ENCODE assay signal across 10 cellular contexts in genomic region chr3:9420850-9421549, GRCh38. TPM values are rescaled to one million over a fixed set of nuclear protein-coding genes. Genes with fewer than 3 reads are reported as not detected.
DNase-seq lines count a peak whose midpoint lies in the region; ATAC-seq, FAIRE-seq and TF ChIP-seq lines count a peak whose summit lies in the region.
"Had no signal": no experiment of that assay in that cellular context is flagged by ENCODE, and none has a peak within 500 bp of the region (broad histone marks: within the 10 kb centered on the region; RNA-seq: fewer than 3 reads in every experiment).

No MANE protein-coding gene starts in this region.

- H2AFZ ChIP-seq in IMR-90 (replicated peaks; ENCODE audit: low read length, poor library complexity) = no peak overlapping the region
- H2AFZ ChIP-seq in K562 (ENCODE audit: low read depth, low read length) = no peak overlapping the region

- H3K4me2 ChIP-seq in IMR-90 (ENCODE audit: low read depth, low read length) (no peak overlapping the region; the same call in 1 of the 2 replicates), K562 (ENCODE audit: insufficient read depth, low read length) (no peak overlapping the region)

- no peak for TF ChIP-seq RAD21 in IMR-90 (IDR thresholded peaks at IDR 0.05; ENCODE audit: low read length)
- no peak for TF ChIP-seq RAD21 in K562 (CRISPR knock-in tag; conservative IDR thresholded peaks at IDR 0.05 in 1 of 2, IDR thresholded peaks at IDR 0.05 in 1 of 2)

- no peak overlapping the region for H4K8ac ChIP-seq in IMR-90 (ENCODE audit: low read depth in 2 of 2, low read length in 2 of 2)

- CTCF ChIA-PET in IMR-90 (lab: Yijun Ruan, JAX) = no interaction called here
- CTCF ChIA-PET in K562 (lab: Yijun Ruan, JAX; ENCODE audit: low intra/inter-chr PET ratio) = interaction anchor here (1.3 to 3.0 kb wide), 2 partner anchors 68 kb away, joined by 4 to 34 read pairs; no protein-coding TSS in a partner anchor

- no peak overlapping the region for H3K23ac ChIP-seq in IMR-90 (ENCODE audit: low read depth, low read length)

- POLR2A ChIA-PET in IMR-90 (lab: Charles Lee; ENCODE audit: unreplicated experiment) = interaction anchor here (1.1 kb wide), 1 partner anchor 24 kb away, joined by 3 read pairs; no protein-coding TSS in a partner anchor
- POLR2A ChIA-PET in K562 (lab: Yijun Ruan, JAX) = interaction anchor here (1.3 to 8.1 kb wide), 5 partner anchors 11 to 58 kb away, joined by 5 to 150 read pairs (median 13); partner anchors contain the start of genes SETD5 and THUMPD3

- H3K4me1 ChIP-seq in CD4-positive, CD25-positive, alpha-beta regulatory T cell (ENCODE audit: control insufficient read depth, insufficient read depth, low read length, poor library complexity, severe bottlenecking) = peaks cover 33% of the 10 kb centered on the region
- H3K4me1 ChIP-seq in IMR-90 (ENCODE audit: control insufficient read depth, insufficient read depth, low read length) (peaks cover 7% of the 10 kb centered on the region), K562 (replicated peaks in 1 of 2; ENCODE audit: control insufficient read depth in 2 of 2, insufficient read depth in 2 of 2, low read length in 2 of 2) (peaks cover 0 to 26% of the 10 kb centered on the region in 2 experiments; a peak in 3 of 5 replicates)

- H2AK5ac ChIP-seq in IMR-90 (ENCODE audit: low read depth, low read length) = no peak overlapping the region

- TF ChIP-seq POLR2A in IMR-90 (IDR thresholded peaks at IDR 0.05; ENCODE audit: low read depth, low read length) = no peak
- TF ChIP-seq POLR2A in K562 (conservative IDR thresholded peaks at IDR 0.05) = no peak
- no peak for TF ChIP-seq POLR2A in GM18505 (IDR thresholded peaks at IDR 0.05; ENCODE audit: borderline replicate concordance, extremely low read depth, insufficient read depth, insufficient read length)

- peaks cover 15% of the 10 kb centered on the region for H3K36me3 ChIP-seq in CD4-positive, CD25-positive, alpha-beta regulatory T cell (ENCODE audit: control insufficient read depth, insufficient read depth, low read length)
- H3K36me3 ChIP-seq in IMR-90 (ENCODE audit: control insufficient read depth, insufficient read depth, low read length) (no peaks in the 10 kb centered on the region), K562 (ENCODE audit: control insufficient read depth, insufficient read depth, low read length) (peaks cover 61% of the 10 kb centered on the region)

- H3K4me3 ChIP-seq in CD4-positive, CD25-positive, alpha-beta regulatory T cell (ENCODE audit: low read depth, low read length) = no peak overlapping the region
- H3K4me3 ChIP-seq in IMR-90 (ENCODE audit: insufficient read depth, low read depth, low read length) = no peak overlapping the region
- no peak overlapping the region for H3K4me3 ChIP-seq in K562

- ATAC-seq in CD4-positive, CD25-positive, alpha-beta regulatory T cell (ENCODE audit: low read depth in 2 of 2) = no peak
- ATAC-seq in IMR-90 (ENCODE audit: low read depth) (no peak), K562 (peak; percentile 6; the same call in 2 of the 3 replicates), naive B cell (ENCODE audit: low read depth in 2 of 2) (no peak), HG03439 (IDR thresholded peaks at IDR 0.05; ENCODE audit: unreplicated experiment) (no peak), GM18505 (IDR thresholded peaks at IDR 0.05; ENCODE audit: unreplicated experiment) (no peak)

- H4K91ac ChIP-seq in IMR-90 (ENCODE audit: insufficient read depth, low read depth, low read length) = no peak overlapping the region

- peaks cover 65% of the 10 kb centered on the region for H4K20me1 ChIP-seq in IMR-90 (ENCODE audit: insufficient read depth, low read length)
- H4K20me1 ChIP-seq in K562 (replicated peaks; ENCODE audit: control insufficient read depth, insufficient read depth, low read length) = peaks cover 15% of the 10 kb centered on the region; the same call in 1 of the 2 replicates

- no peak overlapping the region for H3K27ac ChIP-seq in CD4-positive, CD25-positive, alpha-beta regulatory T cell (ENCODE audit: insufficient read depth, low read length, poor library complexity, severe bottlenecking)
- H3K27ac ChIP-seq in IMR-90 (ENCODE audit: insufficient read depth, low read length) (peak overlapping the region; percentile 37; the same call in 1 of the 2 replicates), K562 (ENCODE audit: extremely low read depth, low read depth, low read length) (peak overlapping the region; percentile 55; the same call in 2 of the 3 replicates)

- no peak overlapping the region for H4K5ac ChIP-seq in IMR-90 (ENCODE audit: low read depth, low read length)

- H3K9me1 ChIP-seq in IMR-90 (ENCODE audit: insufficient read depth, low read length) (no peaks in the 10 kb centered on the region), K562 (ENCODE audit: control insufficient read depth, insufficient read depth, low read length) (no peaks in the 10 kb centered on the region)

- peaks cover 4% of the 10 kb centered on the region for H3K36me3 Mint-ChIP-seq in CD4-positive, CD25-positive, alpha-beta regulatory T cell
- peaks cover 0 to 2% of the 10 kb centered on the region in 2 donors for H3K36me3 Mint-ChIP-seq in naive B cell

- no peak overlapping the region for H2BK20ac ChIP-seq in IMR-90 (ENCODE audit: low read depth, low read length)

- H2AK9ac ChIP-seq in IMR-90 (replicated peaks; ENCODE audit: low read depth, low read length, poor library complexity) = no peak overlapping the region

- peaks cover 0 to 18% of the 10 kb centered on the region in 2 experiments; a peak in 2 of 4 replicates for H3K79me1 ChIP-seq in IMR-90 (ENCODE audit: low read depth in 1 of 2, low read length in 2 of 2)

- no peak overlapping the region for H3K9ac ChIP-seq in IMR-90 (ENCODE audit: low read depth, low read length)
- H3K9ac ChIP-seq in K562 (ENCODE audit: insufficient read depth in 1 of 2, low read depth in 2 of 2, low read length in 2 of 2) = peak overlapping the region in 1 of 2 experiments; percentile 38; a peak in 2 of 4 replicates

- H3K27ac Mint-ChIP-seq in CD4-positive, CD25-positive, alpha-beta regulatory T cell = peak overlapping the region; percentile 8 to 94 (median 39)
- peak overlapping the region; percentile 13 to 75 (median 58) for H3K27ac Mint-ChIP-seq in naive B cell

- BruUV-seq in IMR-90 (replicated peaks; lab: Mats Ljungman, UMichigan) (no TSS peak), K562 (replicated peaks; lab: Mats Ljungman, UMichigan) (no TSS peak)

- no peak for DNase-seq in CD4-positive, CD25-positive, alpha-beta regulatory T cell
- DNase-seq in IMR-90 = peak; percentile 57
- no peak for DNase-seq in K562 (ENCODE audit: extremely low read depth in 1 of 4, low spot score in 3 of 4)
- no peak for DNase-seq in naive B cell
- no peak for DNase-seq in NAMALWA (ENCODE audit: low spot score)
- no peak for DNase-seq in stimulated activated CD4-positive, alpha-beta T cell treated with anti-CD3 and anti-CD28 coated beads, Interleukin-12 subunit alpha, Interleukin-12 subunit beta, amount 100 ng/mL, for 4 hours
- DNase-seq: activated CD4-positive, CD25-positive, alpha-beta regulatory T cell treated with anti-CD3 and anti-CD28 coated beads, Interleukin-2, amount 50 U/mL, for 72 hours; NCI-H524 treated with DMSO at 0.1 percent for 48 hours had no signal

- TF ChIP-seq CTCF in IMR-90 (conservative IDR thresholded peaks at IDR 0.05; ENCODE audit: low read depth, low read length) (no peak), K562 (IDR thresholded peaks at IDR 0.05 in 2 of 3, conservative IDR thresholded peaks at IDR 0.05 in 1 of 3; ENCODE audit: insufficient read depth in 2 of 3, low read depth in 1 of 3, low read length in 3 of 3) (no peak)

- H3K9me3 Mint-ChIP-seq in CD4-positive, CD25-positive, alpha-beta regulatory T cell = no peaks in the 10 kb centered on the region
- H3K9me3 Mint-ChIP-seq in naive B cell = no peaks in the 10 kb centered on the region

- dilution Hi-C loops in IMR-90 (cut with HindIII; ENCODE audit: low sequenced_read_pairs, unreplicated experiment) = no loop called here

- peak overlapping the region in 1 of 4 donors; percentile 32 for H3K4me3 Mint-ChIP-seq in CD4-positive, CD25-positive, alpha-beta regulatory T cell
- H3K4me3 Mint-ChIP-seq in naive B cell = no peak overlapping the region

- no peaks in the 10 kb centered on the region for H3K27me3 Mint-ChIP-seq in CD4-positive, CD25-positive, alpha-beta regulatory T cell
- H3K27me3 Mint-ChIP-seq in naive B cell = no peaks in the 10 kb centered on the region

- H3K27me3 ChIP-seq in CD4-positive, CD25-positive, alpha-beta regulatory T cell (ENCODE audit: control insufficient read depth, insufficient read depth, low read length) = no peaks in the 10 kb centered on the region
- no peaks in the 10 kb centered on the region for H3K27me3 ChIP-seq in IMR-90 (ENCODE audit: control insufficient read depth, insufficient read depth, low read length)
- no peaks in the 10 kb centered on the region for H3K27me3 ChIP-seq in K562 (ENCODE audit: control insufficient read depth in 2 of 2, insufficient read depth in 2 of 2, low read length in 2 of 2)

- no peaks in the 10 kb centered on the region for H3K9me3 ChIP-seq in CD4-positive, CD25-positive, alpha-beta regulatory T cell (ENCODE audit: control insufficient read depth in 2 of 2, low read length in 2 of 2)
- H3K9me3 ChIP-seq in IMR-90 (ENCODE audit: control insufficient read depth, insufficient read depth, low read length) (no peaks in the 10 kb centered on the region), K562 (replicated peaks; ENCODE audit: control insufficient read depth, insufficient read depth, low read depth, low read length) (no peaks in the 10 kb centered on the region)

- H3K4me1 Mint-ChIP-seq in CD4-positive, CD25-positive, alpha-beta regulatory T cell = peaks cover 36 to 60% (median 37%) of the 10 kb centered on the region in 4 donors
- peaks cover 25 to 32% (median 30%) of the 10 kb centered on the region in 3 donors for H3K4me1 Mint-ChIP-seq in naive B cell

- no peak overlapping the region for H3K18ac ChIP-seq in IMR-90 (ENCODE audit: low read depth, low read length)

- no peak for TF ChIP-seq EP300 in K562 (IDR thresholded peaks at IDR 0.05; ENCODE audit: low read length)

- H3K56ac ChIP-seq in IMR-90 (ENCODE audit: extremely low read depth, insufficient read depth, low read length) = no peak overlapping the region

- H2BK120ac ChIP-seq in IMR-90 (ENCODE audit: low read depth, low read length) = no peak overlapping the region

- H3K14ac ChIP-seq in IMR-90 (replicated peaks; ENCODE audit: low read depth, low read length) = no peak overlapping the region

- in situ Hi-C loops in IMR-90 (cut with MboI; ENCODE audit: low sequenced_read_pairs) = no loop called here
- in situ Hi-C loops in K562 (cut with MboI) = no loop called here

- H3K4ac ChIP-seq in IMR-90 (ENCODE audit: low read depth, low read length) = no peak overlapping the region

- intact Hi-C loops in IMR-90 (cut with micrococcal nuclease) = no loop called here
- intact Hi-C loops in K562 (cut with micrococcal nuclease) = loop anchor here (5.0 kb wide), 1 partner anchor 34 kb away; no protein-coding TSS in a partner anchor

- H2BK5ac ChIP-seq in IMR-90 (ENCODE audit: low read depth, low read length, poor library complexity, severe bottlenecking) = peak overlapping the region; percentile 63

- WGBS in IMR-90 (ENCODE audit: extremely low coverage in 2 of 2, insufficient read length in 1 of 2), 2 experiments = no CpG with 5 or more reads among the region's 2 CpGs
- WGBS in K562 (ENCODE audit: insufficient coverage, low coverage, missing lambda C conversion rate) = 60% methylated on average over 2 of the region's 2 CpGs

- no peak for FAIRE-seq in K562 (lab: Jason Lieb, UNC)

- peaks cover 98% of the 10 kb centered on the region for H3K79me2 ChIP-seq in K562 (ENCODE audit: control insufficient read depth, insufficient read depth, low read length)

- H2BK15ac ChIP-seq in IMR-90 (ENCODE audit: low read depth, low read length) = no peak overlapping the region

RNA-seq across cellular contexts. Expression of gene SETD5, which starts 23.6 kb away (rescaled TPM):
- 120 TPM for total RNA-seq in CD4-positive, CD25-positive, alpha-beta regulatory T cell
- polyA plus RNA-seq in CD4-positive, CD25-positive, alpha-beta regulatory T cell = 10 to 100 TPM; 17.7 to 32.2 (median 24.4) TPM
- total RNA-seq in IMR-90 (2012; rRNA removed) (50.0 and 62.9 TPM in 2 replicates), K562 (2014; rRNA removed) (60.9 and 61.4 TPM in 2 replicates), K562 (2014; rRNA removed; fragmentation: Illumina TruSeq; extraction: Trizol) (87.2 and 97.1 TPM in 2 replicates), K562 (2015; rRNA removed; fragmentation: Illumina TruSeq; extraction: Trizol) (80.3 and 92.2 TPM in 2 replicates), K562 (2021) (118 and 135 TPM in 2 replicates)
- polyA plus RNA-seq in IMR-90 (2012; rRNA removed) (42.7 and 45.1 TPM in 2 replicates), K562 (2011; rRNA removed) (106 and 130 TPM in 2 replicates), K562 (2014; fragmentation: Illumina TruSeq; extraction: Trizol) (108 and 128 TPM in 2 replicates), K562 (2014; fragmentation: Nextera tagmentation; extraction: Ambion mirVana) (10 to 100 TPM; 20.8 to 38.8 TPM), K562 (2014; rRNA removed) (65.4 and 69.1 TPM in 2 replicates), naive B cell (ENCODE audit: low read depth in 6 of 6) (10 to 100 TPM; 26.9 to 80.7 (median 42.5) TPM)
- polyA plus RNA-seq in IMR-90 (2012; cell fraction: cytosol; rRNA removed) = 14.4 and 24.9 TPM in 2 replicates
- polyA plus RNA-seq in IMR-90 (2012; cell fraction: nucleus; rRNA removed; ENCODE audit: low replicate concordance) = 87.1 and 210 TPM in 2 replicates
- 501 and 1,010 TPM in 2 replicates for total RNA-seq in K562 (2011; cell fraction: chromatin; rRNA removed; ENCODE audit: low replicate concordance)
- total RNA-seq in K562 (2011; cell fraction: nucleolus; rRNA removed) = 231 and 322 TPM in 2 replicates
- total RNA-seq in K562 (2011; cell fraction: nucleoplasm; rRNA removed) = 405 and 463 TPM in 2 replicates
- polyA plus RNA-seq in K562 (2011; cell fraction: cytosol; rRNA removed) = 46.5 and 86.7 TPM in 2 replicates
- 413 and 458 TPM in 2 replicates for polyA plus RNA-seq in K562 (2011; cell fraction: nucleus; rRNA removed)
- 98.7 and 112 TPM in 2 replicates for polyA plus RNA-seq in K562 (2012)
- 199 and 230 TPM in 2 replicates for polyA minus RNA-seq in K562 (2011; rRNA and poly(A)+ RNA removed)
- 98.0 and 118 TPM in 2 replicates for polyA minus RNA-seq in K562 (2011; cell fraction: cytosol; rRNA and poly(A)+ RNA removed)
- polyA minus RNA-seq in K562 (2011; cell fraction: nucleus; rRNA and poly(A)+ RNA removed) = 188 and 330 TPM in 2 replicates

RNA-seq across cellular contexts. Expression of gene THUMPD3, which starts 58.1 kb away (rescaled TPM):
- total RNA-seq in CD4-positive, CD25-positive, alpha-beta regulatory T cell = 40.2 TPM
- 10 to 100 TPM; 17.9 to 20.5 (median 19.3) TPM for polyA plus RNA-seq in CD4-positive, CD25-positive, alpha-beta regulatory T cell
- 43.9 and 60.5 TPM in 2 replicates for total RNA-seq in IMR-90 (2012; rRNA removed)
- polyA plus RNA-seq in IMR-90 (2012; rRNA removed) = 22.3 and 28.2 TPM in 2 replicates
- 5.8 and 6.1 TPM in 2 replicates for polyA plus RNA-seq in IMR-90 (2012; cell fraction: cytosol; rRNA removed)
- 7.8 and 17.3 TPM in 2 replicates for polyA plus RNA-seq in IMR-90 (2012; cell fraction: nucleus; rRNA removed; ENCODE audit: low replicate concordance)
- total RNA-seq in K562 (2011; cell fraction: chromatin; rRNA removed; ENCODE audit: low replicate concordance) = 65.1 and 119 TPM in 2 replicates
- 39.5 and 43.0 TPM in 2 replicates for total RNA-seq in K562 (2011; cell fraction: nucleolus; rRNA removed)
- 58.4 and 80.8 TPM in 2 replicates for total RNA-seq in K562 (2011; cell fraction: nucleoplasm; rRNA removed)
- total RNA-seq in K562 (2014; rRNA removed) = 74.6 and 75.5 TPM in 2 replicates
- total RNA-seq in K562 (2014; rRNA removed; fragmentation: Illumina TruSeq; extraction: Trizol) = 125 and 131 TPM in 2 replicates
- 111 and 113 TPM in 2 replicates for total RNA-seq in K562 (2015; rRNA removed; fragmentation: Illumina TruSeq; extraction: Trizol)
- total RNA-seq in K562 (2021) = 106 and 114 TPM in 2 replicates
- 115 and 132 TPM in 2 replicates for polyA plus RNA-seq in K562 (2011; rRNA removed)
- polyA plus RNA-seq in K562 (2011; cell fraction: cytosol; rRNA removed) = 37.6 and 59.9 TPM in 2 replicates
- 49.9 and 51.8 TPM in 2 replicates for polyA plus RNA-seq in K562 (2011; cell fraction: nucleus; rRNA removed)
- polyA plus RNA-seq in K562 (2012) = 85.6 and 109 TPM in 2 replicates
- polyA plus RNA-seq in K562 (2014; fragmentation: Illumina TruSeq; extraction: Trizol) = 102 and 118 TPM in 2 replicates
- 10 to 100 TPM; 58.3 to 78.1 TPM for polyA plus RNA-seq in K562 (2014; fragmentation: Nextera tagmentation; extraction: Ambion mirVana)
- polyA plus RNA-seq in K562 (2014; rRNA removed) = 83.9 and 99.5 TPM in 2 replicates
- 305 and 319 TPM in 2 replicates for polyA minus RNA-seq in K562 (2011; rRNA and poly(A)+ RNA removed)
- 40.5 and 64.5 TPM in 2 replicates for polyA minus RNA-seq in K562 (2011; cell fraction: cytosol; rRNA and poly(A)+ RNA removed)
- 30.8 and 37.4 TPM in 2 replicates for polyA minus RNA-seq in K562 (2011; cell fraction: nucleus; rRNA and poly(A)+ RNA removed)
- polyA plus RNA-seq in naive B cell (ENCODE audit: low read depth in 6 of 6) = 10 to 100 TPM in 5 of 6 donors, 1 to 10 TPM in 1; 9.6 to 21.5 (median 17.5) TPM
